Comparison of ENCODE assay signal across 9 cellular contexts in genomic region chr2:11411768-11412448, GRCh38. TPM values are rescaled to one million over a fixed set of nuclear protein-coding genes. Genes with fewer than 3 reads are reported as not detected.
A peak's percentile ranks its signal among the peaks of the same experiment; 100 is the strongest.
DNase-seq lines count a peak whose midpoint lies in the region; ATAC-seq and TF ChIP-seq lines count a peak whose summit lies in the region.
"Had no signal": no experiment of that assay in that cellular context is flagged by ENCODE, and none has a peak within 500 bp of the region (broad histone marks: within the 10 kb centered on the region; RNA-seq: fewer than 3 reads in every experiment).

No MANE protein-coding gene starts in this region.

- H3K27ac ChIP-seq in WERI-Rb-1 (no peak overlapping the region), right cardiac atrium (ENCODE audit: low read length) (no peak overlapping the region)

- DNase-seq in Daoy (ENCODE audit: low read depth) = peak; percentile 64
- DNase-seq in LoVo (ENCODE audit: low spot score) = peak; percentile 55
- peak; percentile 66 for DNase-seq in WERI-Rb-1
- peak in 2 of 3 donors; percentile 56 to 69 for DNase-seq in right cardiac atrium
- no peak for DNase-seq in NK-92 (lab: John Stamatoyannopoulos, UW; ENCODE audit: unreplicated experiment)
- DNase-seq: activated B cell treated with CpG ODN at 0.5 μM for 24 hours had no signal

- ATAC-seq in right cardiac atrium = peak; percentile 70 to 73
- ATAC-seq in stimulated activated memory B cell treated with anti-CD40 and anti-IgM and Interleukin-4, amounts not matched to agents 10 μg/mL and 1 μg/mL and 100 μg/mL, for 72 hours = no peak
- ATAC-seq in HG02759 (IDR thresholded peaks at IDR 0.05; ENCODE audit: unreplicated experiment) = no peak
- no peak for ATAC-seq in HG03354 (IDR thresholded peaks at IDR 0.05; ENCODE audit: poor library complexity, severe bottlenecking, unreplicated experiment)

- H3K4me1 Mint-ChIP-seq in stimulated activated memory B cell treated with anti-CD40 and anti-IgM and Interleukin-4, amounts not matched to agents 10 μg/mL and 1 μg/mL and 100 μg/mL, for 72 hours = no peaks in the 10 kb centered on the region
- H3K4me1 Mint-ChIP-seq: activated B cell treated with CpG ODN at 0.5 μM for 24 hours had no signal

- H3K4me3 ChIP-seq in WERI-Rb-1 (ENCODE audit: low read depth, low read length) (no peak overlapping the region), right cardiac atrium (ENCODE audit: low read length) (peak overlapping the region; percentile 37)

- H3K27me3 ChIP-seq in WERI-Rb-1 (ENCODE audit: insufficient read depth, low read depth, severe bottlenecking) = no peaks in the 10 kb centered on the region
- no peaks in the 10 kb centered on the region for H3K27me3 ChIP-seq in right cardiac atrium (ENCODE audit: control insufficient read depth, insufficient read depth)

- WGBS in right cardiac atrium = 18% methylated on average over 11 of the region's 11 CpGs

- no peaks in the 10 kb centered on the region for H3K36me3 Mint-ChIP-seq in stimulated activated memory B cell treated with anti-CD40 and anti-IgM and Interleukin-4, amounts not matched to agents 10 μg/mL and 1 μg/mL and 100 μg/mL, for 72 hours

- no peaks in the 10 kb centered on the region for H3K4me1 ChIP-seq in right cardiac atrium (ENCODE audit: control insufficient read depth, insufficient read depth, low read length)

- H3K9me3 ChIP-seq in WERI-Rb-1 (ENCODE audit: severe bottlenecking) = no peaks in the 10 kb centered on the region
- H3K9me3 ChIP-seq in right cardiac atrium (ENCODE audit: control insufficient read depth, low read length) = no peaks in the 10 kb centered on the region

- TF ChIP-seq CTCF in WERI-Rb-1 (IDR thresholded peaks at IDR 0.05; ENCODE audit: low read depth, low read length) = peak; percentile 78

- H3K36me3 ChIP-seq in WERI-Rb-1 = no peaks in the 10 kb centered on the region

- intact Hi-C loops in right cardiac atrium (cut with DNase I) = loop anchor here (1.0 to 10.0 kb wide), 6 partner anchors 70 to 280 kb away; partner anchors contain the start of gene ROCK2 (in 1 of the 4)

- H3K27ac Mint-ChIP-seq in stimulated activated memory B cell treated with anti-CD40 and anti-IgM and Interleukin-4, amounts not matched to agents 10 μg/mL and 1 μg/mL and 100 μg/mL, for 72 hours = no peak overlapping the region
- H3K27ac Mint-ChIP-seq: activated B cell treated with CpG ODN at 0.5 μM for 24 hours had no signal

- H3K27me3 Mint-ChIP-seq in stimulated activated memory B cell treated with anti-CD40 and anti-IgM and Interleukin-4, amounts not matched to agents 10 μg/mL and 1 μg/mL and 100 μg/mL, for 72 hours = peaks cover 12% of the 10 kb centered on the region

- peak overlapping the region; percentile 42 for H3K4me3 Mint-ChIP-seq in stimulated activated memory B cell treated with anti-CD40 and anti-IgM and Interleukin-4, amounts not matched to agents 10 μg/mL and 1 μg/mL and 100 μg/mL, for 72 hours
- H3K4me3 Mint-ChIP-seq: activated B cell treated with CpG ODN at 0.5 μM for 24 hours had no signal

- no peaks in the 10 kb centered on the region for H3K9me3 Mint-ChIP-seq in stimulated activated memory B cell treated with anti-CD40 and anti-IgM and Interleukin-4, amounts not matched to agents 10 μg/mL and 1 μg/mL and 100 μg/mL, for 72 hours
- H3K9me3 Mint-ChIP-seq: activated B cell treated with CpG ODN at 0.5 μM for 24 hours had no signal

RNA-seq across cellular contexts. Expression of gene E2F6, which starts 54.1 kb away (rescaled TPM):
- 32.2 and 38.6 TPM in 2 replicates for total RNA-seq in Daoy (2014; rRNA removed; shearing (Covaris generic))
- total RNA-seq in right cardiac atrium = 10 to 100 TPM; 15.7 to 19.9 (median 16.2) TPM
- 10.9 TPM for polyA plus RNA-seq in right cardiac atrium

Comparison
In these comparisons a context has a peak if more than half of its experiments do, and no peak if none do; other contexts are left out.
1. ATAC-seq: peak in right cardiac atrium (2 of 2); none in stimulated activated memory B cell treated with anti-CD40 and anti-IgM and Interleukin-4, amounts not matched to agents 10 μg/mL and 1 μg/mL and 100 μg/mL, for 72 hours (single experiment), HG02759 (single experiment) and HG03354 (single experiment).